8 cellular contexts compared by ENCODE assay signal in genomic region chrX:70030242-70030823, GRCh38. TPM values are rescaled to one million over a fixed set of nuclear protein-coding genes. Genes with fewer than 3 reads are reported as not detected.
DNase-seq lines count a peak whose midpoint lies in the region; ATAC-seq and TF ChIP-seq lines count a peak whose summit lies in the region.

No MANE protein-coding gene starts in this region.

- H3K4me1 Mint-ChIP-seq in CD14-positive monocyte, result no peaks in the 10 kb centered on the region
- peaks cover 15% of the 10 kb centered on the region for H3K4me1 Mint-ChIP-seq in activated T-helper 17 cell treated with anti-CD3 and anti-CD28 coated beads, Interleukin-2, amount 50 U/mL, for 72 hours

- no peaks in the 10 kb centered on the region for H3K36me3 Mint-ChIP-seq in CD14-positive monocyte
- H3K36me3 Mint-ChIP-seq in activated T-helper 17 cell treated with anti-CD3 and anti-CD28 coated beads, Interleukin-2, amount 50 U/mL, for 72 hours (ENCODE audit: low read depth), result no peaks in the 10 kb centered on the region

- intact Hi-C loops in CD14-positive monocyte (cut with micrococcal nuclease), result no loop called here

- H3K27ac Mint-ChIP-seq in CD14-positive monocyte, result no peak overlapping the region
- H3K27ac Mint-ChIP-seq in activated T-helper 17 cell treated with anti-CD3 and anti-CD28 coated beads, Interleukin-2, amount 50 U/mL, for 72 hours, result no peak overlapping the region

- DNase-seq in CD14-positive monocyte (ENCODE audit: low spot score) (no peak), NCI-H82 treated with DMSO at 0.1 percent for 48 hours (lab: John Stamatoyannopoulos, UW; ENCODE audit: unreplicated experiment) (peak; percentile 66), globus pallidus (ENCODE audit: low spot score) (peak; percentile 33), putamen (ENCODE audit: low spot score) (peak; percentile 20)

- peaks cover 0 to 12% (median 1%) of the 10 kb centered on the region in 3 donors for H3K27me3 Mint-ChIP-seq in CD14-positive monocyte (ENCODE audit: low read depth in 3 of 3)
- no peaks in the 10 kb centered on the region for H3K27me3 Mint-ChIP-seq in activated T-helper 17 cell treated with anti-CD3 and anti-CD28 coated beads, Interleukin-2, amount 50 U/mL, for 72 hours

- no peaks in the 10 kb centered on the region for H3K9me3 Mint-ChIP-seq in CD14-positive monocyte
- no peaks in the 10 kb centered on the region for H3K9me3 Mint-ChIP-seq in activated T-helper 17 cell treated with anti-CD3 and anti-CD28 coated beads, Interleukin-2, amount 50 U/mL, for 72 hours

- TF ChIP-seq CTCF in CD14-positive monocyte (IDR thresholded peaks at IDR 0.05), result peak; percentile 60

- H3K4me3 Mint-ChIP-seq in CD14-positive monocyte, result no peak overlapping the region
- H3K4me3 Mint-ChIP-seq in activated T-helper 17 cell treated with anti-CD3 and anti-CD28 coated beads, Interleukin-2, amount 50 U/mL, for 72 hours, result no peak overlapping the region

- ATAC-seq in GM18858 (IDR thresholded peaks at IDR 0.05; ENCODE audit: unreplicated experiment), result peak; percentile 84
- peak; percentile 77 for ATAC-seq in HG03354 (IDR thresholded peaks at IDR 0.05; ENCODE audit: poor library complexity, severe bottlenecking, unreplicated experiment)
- ATAC-seq in activated T-helper 17 cell treated with anti-CD3 and anti-CD28 coated beads, Interleukin-2, amount 50 U/mL, for 72 hours (replicated peaks), result peak; percentile 80
- ATAC-seq in GM18520 (IDR thresholded peaks at IDR 0.05; ENCODE audit: unreplicated experiment), result no peak

RNA-seq across cellular contexts. Expression of gene AWAT2, which starts 19.4 kb away (rescaled TPM):
- polyA plus RNA-seq in CD14-positive monocyte, result not detected
- total RNA-seq in activated T-helper 17 cell treated with anti-CD3 and anti-CD28 coated beads, Interleukin-2, amount 50 U/mL, for 72 hours, result not detected

RNA-seq across cellular contexts. Expression of gene OTUD6A, which starts 31.9 kb away (rescaled TPM):
- polyA plus RNA-seq in CD14-positive monocyte, result not detected
- total RNA-seq in activated T-helper 17 cell treated with anti-CD3 and anti-CD28 coated beads, Interleukin-2, amount 50 U/mL, for 72 hours, result not detected
